8 cellular contexts compared by ENCODE assay signal in the genomic region with DNA sequence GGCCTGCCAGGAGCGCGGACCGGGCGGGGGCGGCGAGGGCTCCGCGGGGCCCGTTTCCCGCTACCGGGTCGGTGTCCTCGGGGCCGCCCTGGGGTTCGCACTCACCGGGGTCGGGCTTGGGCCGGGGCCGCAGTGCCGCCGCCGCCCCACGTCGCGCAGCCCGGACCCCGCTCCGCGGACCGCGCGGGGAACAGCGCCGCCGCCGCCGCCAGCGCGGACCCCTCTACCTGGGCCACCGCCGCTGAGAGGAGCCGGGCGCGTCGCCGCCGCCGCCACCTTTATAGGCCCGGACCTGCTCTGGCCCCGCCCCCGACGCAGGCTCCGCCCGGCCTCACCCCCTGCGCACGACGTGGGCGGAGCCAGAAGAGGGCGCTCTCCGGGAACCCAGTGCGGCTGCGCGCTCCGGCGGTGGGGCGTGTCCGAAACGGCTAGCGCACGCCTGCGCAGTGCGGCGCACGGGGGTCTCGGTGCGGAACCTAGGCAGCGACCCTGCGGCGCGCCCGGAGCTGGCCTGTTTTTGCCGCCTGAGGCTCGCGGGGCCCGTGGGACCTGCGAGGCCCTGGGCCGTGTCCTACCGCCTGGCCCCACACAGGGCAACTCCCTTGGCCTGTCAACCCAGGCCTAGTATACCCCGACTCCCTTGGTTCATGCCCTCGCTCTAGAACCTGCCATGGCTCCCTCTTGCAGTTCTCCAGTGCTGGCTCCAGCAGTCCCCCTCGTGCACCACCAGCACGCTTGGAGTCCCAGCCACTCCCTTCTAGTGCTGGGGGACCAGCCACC. TPM values are rescaled to one million over a fixed set of nuclear protein-coding genes. Genes with fewer than 3 reads are reported as not detected.
DNase-seq lines count a peak whose midpoint lies in the region; ATAC-seq and TF ChIP-seq lines count a peak whose summit lies in the region.

A gene (minus strand): TSS at position 254 of the 780 bp plus-strand sequence. CDS start 393 bp downstream, outside the sequence.

- peak within 1 kb of the TSS; percentile 90 for H3K27ac Mint-ChIP-seq in activated naive CD8-positive, alpha-beta T cell treated with anti-CD3 and anti-CD28 coated beads, Interleukin-2, amount 50 U/mL, for 24 hours
- H3K27ac Mint-ChIP-seq in type B pancreatic cell: peak within 1 kb of the TSS; percentile 74

- H3K36me3 Mint-ChIP-seq in activated naive CD8-positive, alpha-beta T cell treated with anti-CD3 and anti-CD28 coated beads, Interleukin-2, amount 50 U/mL, for 24 hours (ENCODE audit: low read depth): no peaks in the 10 kb centered on the region
- H3K36me3 Mint-ChIP-seq in type B pancreatic cell: no peaks in the 10 kb centered on the region

- peak; percentile 69 for ATAC-seq in activated naive CD8-positive, alpha-beta T cell treated with anti-CD3 and anti-CD28 coated beads, Interleukin-2, amount 50 U/mL, for 24 hours

- H3K9me3 Mint-ChIP-seq in activated naive CD8-positive, alpha-beta T cell treated with anti-CD3 and anti-CD28 coated beads, Interleukin-2, amount 50 U/mL, for 24 hours: no peaks in the 10 kb centered on the region
- H3K9me3 Mint-ChIP-seq in type B pancreatic cell: no peaks in the 10 kb centered on the region

- H3K4me3 ChIP-seq in HFF-Myc (replicated peaks; ENCODE audit: low read depth, low read length): peak within 1 kb of the TSS; percentile 69

- no peaks in the 10 kb centered on the region for H3K27me3 Mint-ChIP-seq in activated naive CD8-positive, alpha-beta T cell treated with anti-CD3 and anti-CD28 coated beads, Interleukin-2, amount 50 U/mL, for 24 hours
- no peaks in the 10 kb centered on the region for H3K27me3 Mint-ChIP-seq in type B pancreatic cell

- intact Hi-C loops in cardiac septum (cut with DNase I): no loop called here
- intact Hi-C loops in posterior cingulate gyrus (cut with DNase I): no loop called here

- TF ChIP-seq CTCF in GM10266 (IDR thresholded peaks at IDR 0.05; ENCODE audit: control insufficient read depth, insufficient read depth, low read depth, missing control alignments) (peak; percentile 78), HFF-Myc (IDR thresholded peaks at IDR 0.05; ENCODE audit: low read depth, low read length, missing control alignments) (peak; percentile 58), type B pancreatic cell (conservative IDR thresholded peaks at IDR 0.05) (peak; percentile 60)

- peaks cover 55% of the 10 kb centered on the region for H3K4me1 Mint-ChIP-seq in activated naive CD8-positive, alpha-beta T cell treated with anti-CD3 and anti-CD28 coated beads, Interleukin-2, amount 50 U/mL, for 24 hours
- H3K4me1 Mint-ChIP-seq in type B pancreatic cell (ENCODE audit: unreplicated experiment): peaks cover 5% of the 10 kb centered on the region

- DNase-seq in GM10266 (ENCODE audit: extremely low spot score): peak; percentile 98
- no peak for DNase-seq in HFF-Myc (ENCODE audit: extremely low read depth, low read depth)
- peak; percentile 66 for DNase-seq in NCI-H1048 (lab: John Stamatoyannopoulos, UW)
- peak; percentile 90 for DNase-seq in T follicular helper cell (ENCODE audit: low read depth)
- DNase-seq in activated naive CD8-positive, alpha-beta T cell treated with anti-CD3 and anti-CD28 coated beads, Interleukin-2, amount 50 U/mL, for 24 hours: peak; percentile 99
- peak; percentile 98 for DNase-seq in cardiac septum (ENCODE audit: low spot score)
- peak; percentile 87 to 99 (median 94) for DNase-seq in posterior cingulate gyrus
- DNase-seq in type B pancreatic cell (ENCODE audit: extremely low spot score, unreplicated experiment): peak; percentile 99

- peak within 1 kb of the TSS; percentile 83 for H3K4me3 Mint-ChIP-seq in activated naive CD8-positive, alpha-beta T cell treated with anti-CD3 and anti-CD28 coated beads, Interleukin-2, amount 50 U/mL, for 24 hours
- peak within 1 kb of the TSS; percentile 90 for H3K4me3 Mint-ChIP-seq in type B pancreatic cell

RNA-seq across cellular contexts. Expression of the gene that starts here (rescaled TPM):
- 122 TPM for total RNA-seq in cardiac septum
- total RNA-seq in type B pancreatic cell (ENCODE audit: low replicate concordance): 118 and 120 TPM in 2 replicates
